In genomic region chr3:128392812-128393544, GRCh38 we compare ENCODE assay signal across 24 cellular contexts.
DNase-seq lines count a peak whose midpoint lies in the region; ATAC-seq and TF ChIP-seq lines count a peak whose summit lies in the region.
"Had no signal": no experiment of that assay in that cellular context is flagged by ENCODE, and none has a peak within 500 bp of the region (broad histone marks: within the 10 kb centered on the region; RNA-seq: fewer than 3 reads in every experiment).

No MANE protein-coding gene starts in this region.

- TF ChIP-seq CTCF in Panc1 (IDR thresholded peaks at IDR 0.05) = no peak
- no peak for TF ChIP-seq CTCF in gastrocnemius medialis (IDR thresholded peaks at IDR 0.05 in 4 of 5, conservative IDR thresholded peaks at IDR 0.05 in 1 of 5)

- H3K4me1 ChIP-seq in Panc1 (ENCODE audit: control insufficient read depth, insufficient read depth, low read length) (peaks cover 6% of the 10 kb centered on the region), gastrocnemius medialis (peaks cover 13 to 16% of the 10 kb centered on the region in 2 donors)
- H3K4me1 ChIP-seq: SJSA1 had no signal

- H3K9me3 ChIP-seq in Panc1 (ENCODE audit: control insufficient read depth, insufficient read depth, low read depth, low read length) (no peaks in the 10 kb centered on the region), gastrocnemius medialis (no peaks in the 10 kb centered on the region)
- H3K9me3 ChIP-seq: BE2C, MG63, SJSA1 had no signal

- TF ChIP-seq POLR2A in gastrocnemius medialis (IDR thresholded peaks at IDR 0.05) = no peak

- H3K4me3 ChIP-seq in Panc1 (ENCODE audit: low read depth in 2 of 2, low read length in 2 of 2) = no peak overlapping the region
- H3K4me3 ChIP-seq in gastrocnemius medialis = no peak overlapping the region
- H3K4me3 ChIP-seq: GM23248, MG63, PC-9, SJSA1 had no signal

- intact Hi-C loops in Panc1 (cut with micrococcal nuclease; ENCODE audit: unreplicated experiment) = no loop called here
- intact Hi-C loops in gastrocnemius medialis (cut with DNase I; ENCODE audit: low total_unique reads) = no loop called here

- CTCF ChIA-PET in Panc1 (lab: Charles Lee) = interaction anchor here (0.6 kb wide), 1 partner anchor 11 kb away, joined by 3 read pairs; no protein-coding TSS in a partner anchor

- POLR2A ChIA-PET in Panc1 (lab: Charles Lee) = interaction anchor here (0.7 kb wide), 1 partner anchor 134 kb away, joined by 4 read pairs; no protein-coding TSS in a partner anchor

- DNase-seq in DMS 273 (lab: John Stamatoyannopoulos, UW; ENCODE audit: unreplicated experiment) = peak; percentile 76
- no peak for DNase-seq in DMS 273 treated with DMSO at 0.1 percent for 48 hours (lab: John Stamatoyannopoulos, UW)
- no peak for DNase-seq in Panc1 (ENCODE audit: low read depth, low spot score)
- DNase-seq in cerebellum (ENCODE audit: low spot score) = peak; percentile 34
- peak; percentile 72 to 73 for DNase-seq in gastrocnemius medialis
- DNase-seq in NCI-H146 (lab: John Stamatoyannopoulos, UW) = no peak
- no peak for DNase-seq in activated effector memory CD4-positive, alpha-beta T cell treated with anti-CD3 and anti-CD28 coated beads, Interleukin-2, amount 50 U/mL, for 16 hours
- DNase-seq: BE2C; Calu3; GM23248; HCEC 1CT; KG1; MG63; NCI-H187; NCI-H2081 treated with DMSO at 0.1 percent for 48 hours; NCI-H524 treated with DMSO at 0.1 percent for 48 hours; NCI-H774; NK-92 treated with Interleukin-12 subunit alpha and Interleukin-12 subunit beta, amount 100 ng/mL, for 24 hours; PC-9; Right ventricle myocardium superior; RPMI8226 had no signal

- H3K27me3 ChIP-seq in Panc1 (ENCODE audit: control insufficient read depth, insufficient read depth, low read length) = no peaks in the 10 kb centered on the region
- H3K27me3 ChIP-seq in gastrocnemius medialis = no peaks in the 10 kb centered on the region
- H3K27me3 ChIP-seq: BE2C, MG63, SJSA1 had no signal

- ATAC-seq in Panc1 = no peak
- ATAC-seq in gastrocnemius medialis = peak; percentile 88 to 96
- no peak for ATAC-seq in GM18517 (IDR thresholded peaks at IDR 0.05; ENCODE audit: unreplicated experiment)

- H3K36me3 ChIP-seq in Panc1 (ENCODE audit: control insufficient read depth, insufficient read depth, low read length) (no peaks in the 10 kb centered on the region), gastrocnemius medialis (no peaks in the 10 kb centered on the region)
- H3K36me3 ChIP-seq: BE2C, MG63, SJSA1 had no signal

- BruUV-seq in Panc1 (replicated peaks; lab: Mats Ljungman, UMichigan) = no TSS peak

- H3K27ac ChIP-seq in Panc1 (ENCODE audit: low read length) (0 out of 2 replicates have a peak overlapping the region, but pooled peaks have one; percentile 7), gastrocnemius medialis (peak overlapping the region in 3 of 4 donors; percentile 14 to 73 (median 35))
- H3K27ac ChIP-seq: 22Rv1, GM23248, PC-9, SJSA1 had no signal

- in situ Hi-C loops in Panc1 (cut with HindIII; ENCODE audit: low pct_unique_long_range_greater_than_20kb, low sequenced_read_pairs) (no loop called here), gastrocnemius medialis (cut with MboI; ENCODE audit: low sequenced_read_pairs in 4 of 4) (no loop called here)

Comparison
In these comparisons a context has a peak if more than half of its experiments do, and no peak if none do; other contexts are left out.
1. DNase-seq: peak in DMS 273 (single experiment), cerebellum (single experiment) and gastrocnemius medialis (2 of 2); none in DMS 273 treated with DMSO at 0.1 percent for 48 hours (single experiment), Panc1 (single experiment), NCI-H146 (single experiment) and activated effector memory CD4-positive, alpha-beta T cell treated with anti-CD3 and anti-CD28 coated beads, Interleukin-2, amount 50 U/mL, for 16 hours (single experiment).
2. ATAC-seq: peak in gastrocnemius medialis (2 of 2); none in Panc1 (single experiment) and GM18517 (single experiment).